Comparison of ENCODE assay signal across 21 cellular contexts in genomic region chr1:175232335-175232734, GRCh38. TPM values are rescaled to one million over a fixed set of nuclear protein-coding genes. Genes with fewer than 3 reads are reported as not detected.
"Had no signal": no experiment of that assay in that cellular context is flagged by ENCODE, and none has a peak within 500 bp of the region (broad histone marks: within the 10 kb centered on the region; RNA-seq: fewer than 3 reads in every experiment).

No MANE protein-coding gene starts in this region.

- FAIRE-seq: colon, frontal cortex had no signal

- H3K4me3 ChIP-seq: dorsolateral prefrontal cortex, heart left ventricle, left ventricle myocardium inferior, right atrium auricular region, skin epidermis, suprapubic skin, transverse colon, vagina had no signal

- DNase-seq: activated CD4-positive, alpha-beta T cell treated with anti-CD3 and anti-CD28 coated beads, Interleukin-2, amount 50 U/mL, for 4 hours; activated gamma-delta T cell; activated naive CD8-positive, alpha-beta T cell treated with anti-CD3 and anti-CD28 coated beads for 36 hours; amniotic stem cell; caudate nucleus; dorsolateral prefrontal cortex; endodermal cell; heart left ventricle; left ventricle myocardium inferior; mammary epithelial cell; stimulated activated naive CD8-positive, alpha-beta T cell treated with anti-CD3 and anti-CD28 coated beads, Interleukin-15, amount 100 ng/mL, for 72 hours; T-helper 2 cell; transverse colon had no signal

- H3K27me3 ChIP-seq: dorsolateral prefrontal cortex, heart left ventricle, right atrium auricular region, suprapubic skin, transverse colon, vagina had no signal

- ATAC-seq: stimulated activated naive CD8-positive, alpha-beta T cell treated with anti-CD3 and anti-CD28 coated beads, Interleukin-15, amount 100 ng/mL, for 72 hours had no signal

- H3K27ac ChIP-seq: dorsolateral prefrontal cortex, epithelial cell of prostate, heart left ventricle, left ventricle myocardium inferior, right atrium auricular region, skin epidermis, suprapubic skin, transverse colon, vagina had no signal

- H3K9me3 ChIP-seq: right atrium auricular region, transverse colon, vagina had no signal

- H3K4me1 ChIP-seq: left ventricle myocardium inferior, right atrium auricular region, suprapubic skin, transverse colon, vagina had no signal

- H3K36me3 ChIP-seq: heart left ventricle, left ventricle myocardium inferior, right atrium auricular region, suprapubic skin, transverse colon, vagina had no signal

RNA-seq across cellular contexts. Expression of gene KIAA0040, which starts 39.8 kb away (rescaled TPM):
- total RNA-seq: myocyte had no signal
